ENCODE assay signal across 2 cellular contexts in genomic region chr4:97924341-97924958, GRCh38.
TF ChIP-seq lines count a peak whose summit lies in the region.

No MANE protein-coding gene starts in this region.

TF ChIP-seq in SK-N-SH treated with all-trans-retinoic acid at 6 μM for 48 hours, 23 proteins besides CTCF, POLR2A, EP300 and RAD21 (continued from another document):
- TF ChIP-seq POU6F1 (CRISPR knock-in tag; IDR thresholded peaks at IDR 0.05; ENCODE audit: borderline replicate concordance, low read depth) (peak; percentile 65; the same call in 1 of the 2 replicates), TOX (CRISPR knock-in tag; IDR thresholded peaks at IDR 0.05; ENCODE audit: borderline replicate concordance) (peak; percentile 53; the same call in 1 of the 2 replicates), ZC3H10 (CRISPR knock-in tag; IDR thresholded peaks at IDR 0.05) (peak; percentile 89), RARB (CRISPR knock-in tag; IDR thresholded peaks at IDR 0.05) (no peak), CSRNP3 (CRISPR knock-in tag; IDR thresholded peaks at IDR 0.05) (0 out of 2 replicates have a peak, but pooled peaks have one; percentile 21)

TF ChIP-seq in SK-N-SH, 30 proteins besides CTCF, POLR2A, EP300 and RAD21 (continued from another document):
- no peak for TF ChIP-seq USF1 (IDR thresholded peaks at IDR 0.05; ENCODE audit: borderline replicate concordance, low read depth)
- TF ChIP-seq MEF2A (IDR thresholded peaks at IDR 0.05; ENCODE audit: borderline replicate concordance, low read depth), result no peak
- TF ChIP-seq MXI1 (IDR thresholded peaks at IDR 0.05; ENCODE audit: low read depth, low read length), result no peak
